9 cellular contexts compared by ENCODE assay signal in the genomic region with DNA sequence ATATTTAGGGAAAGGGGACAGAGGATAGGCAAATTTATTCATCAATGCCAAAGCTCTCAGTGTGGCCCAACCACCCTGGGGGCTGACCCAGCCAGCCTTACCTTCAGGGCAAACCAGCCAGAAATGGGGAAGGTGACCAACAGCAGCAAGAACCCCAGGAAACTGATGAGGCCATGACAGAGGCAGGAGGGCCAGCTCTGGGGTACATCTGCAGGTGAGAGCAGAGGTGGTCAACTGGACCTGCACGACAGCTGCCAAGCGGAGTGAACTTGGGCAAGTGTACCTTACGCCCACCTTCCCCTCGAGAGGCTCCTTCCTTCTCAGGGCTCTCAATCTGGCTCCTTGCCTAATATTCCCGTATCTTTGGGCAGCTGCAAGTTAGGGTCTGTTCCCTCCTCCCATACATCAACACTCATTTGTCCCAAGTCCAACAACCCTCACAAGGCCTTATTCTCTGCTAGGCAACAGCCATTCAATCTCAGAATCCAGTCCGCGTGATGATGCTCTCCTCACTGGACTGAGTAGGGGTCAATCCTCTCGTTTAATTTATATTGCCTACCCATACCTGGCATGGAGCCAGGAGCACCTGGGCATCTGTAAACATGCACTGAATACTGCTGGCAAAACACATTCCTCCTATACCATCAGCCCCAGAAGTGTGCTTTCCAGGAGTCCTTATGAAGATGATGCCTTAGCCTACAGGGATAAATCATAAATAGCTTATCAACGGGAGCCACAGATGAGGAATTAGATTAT. TPM values are rescaled to one million over a fixed set of nuclear protein-coding genes. Genes with fewer than 3 reads are reported as not detected.
DNase-seq lines count a peak whose midpoint lies in the region; ATAC-seq and TF ChIP-seq lines count a peak whose summit lies in the region.
"Had no signal": no experiment of that assay in that cellular context is flagged by ENCODE, and none has a peak within 500 bp of the region (broad histone marks: within the 10 kb centered on the region; RNA-seq: fewer than 3 reads in every experiment).

No MANE protein-coding gene starts in this region.

- TF ChIP-seq CTCF in heart left ventricle (IDR thresholded peaks at IDR 0.05) (no peak), ascending aorta (IDR thresholded peaks at IDR 0.05) (no peak), uterus (IDR thresholded peaks at IDR 0.05) (no peak)

- H3K27ac Mint-ChIP-seq in naive thymus-derived CD4-positive, alpha-beta T cell, result peak overlapping the region in 1 of 9 donors; percentile 33

- POLR2A ChIA-PET in naive thymus-derived CD4-positive, alpha-beta T cell (lab: Charles Lee), result interaction anchor here (1.1 to 1.8 kb wide), 2 partner anchors 14 to 18 kb away, joined by 3 to 4 read pairs; no protein-coding TSS in a partner anchor

- TF ChIP-seq POLR2A in heart left ventricle (IDR thresholded peaks at IDR 0.05), result no peak
- no peak for TF ChIP-seq POLR2A in uterus (IDR thresholded peaks at IDR 0.05)

- CTCF ChIA-PET in naive thymus-derived CD4-positive, alpha-beta T cell (lab: Charles Lee), result interaction anchor here (1.0 kb wide), 1 partner anchor 18 kb away, joined by 4 read pairs; no protein-coding TSS in a partner anchor

- H3K4me1 ChIP-seq in heart left ventricle, result peaks cover 24 to 87% (median 79%) of the 10 kb centered on the region in 12 donors
- peaks cover 13 to 47% of the 10 kb centered on the region in 2 donors for H3K4me1 ChIP-seq in ascending aorta
- peaks cover 20 to 23% of the 10 kb centered on the region in 2 donors for H3K4me1 ChIP-seq in naive thymus-derived CD4-positive, alpha-beta T cell (ENCODE audit: control insufficient read depth in 2 of 2, insufficient read depth in 2 of 2, low read length in 2 of 2)
- H3K4me1 ChIP-seq in uterus, result peaks cover 7 to 9% of the 10 kb centered on the region in 2 donors

- no peak for ATAC-seq in heart left ventricle
- no peak for ATAC-seq in Right ventricle myocardium superior (ENCODE audit: poor library complexity)
- no peak for ATAC-seq in naive thymus-derived CD4-positive, alpha-beta T cell
- ATAC-seq in GM21367 (IDR thresholded peaks at IDR 0.05; ENCODE audit: unreplicated experiment), result no peak
- no peak for ATAC-seq in HG02884 (IDR thresholded peaks at IDR 0.05; ENCODE audit: unreplicated experiment)

- H3K27me3 Mint-ChIP-seq in naive thymus-derived CD4-positive, alpha-beta T cell, result no peaks in the 10 kb centered on the region

- peak overlapping the region in 9 of 12 donors; percentile 60 to 96 (median 90) for H3K4me3 ChIP-seq in heart left ventricle
- H3K4me3 ChIP-seq in ascending aorta, result peak overlapping the region in 1 of 2 donors; percentile 85
- H3K4me3 ChIP-seq in naive thymus-derived CD4-positive, alpha-beta T cell (ENCODE audit: low read length), result no peak overlapping the region
- H3K4me3 ChIP-seq in uterus, result no peak overlapping the region

- H3K36me3 ChIP-seq in heart left ventricle, result peaks cover 0 to 23% (median 10%) of the 10 kb centered on the region in 9 donors
- H3K36me3 ChIP-seq in ascending aorta, result peaks cover 0 to 15% of the 10 kb centered on the region in 2 donors
- peaks cover 0 to 33% (median 3%) of the 10 kb centered on the region in 3 experiments for H3K36me3 ChIP-seq in naive thymus-derived CD4-positive, alpha-beta T cell (ENCODE audit: control insufficient read depth in 2 of 3, insufficient read depth in 3 of 3, low read length in 3 of 3)
- no peaks in the 10 kb centered on the region for H3K36me3 ChIP-seq in uterus

- peaks cover 20 to 66% (median 33%) of the 10 kb centered on the region in 7 donors for H3K4me1 Mint-ChIP-seq in naive thymus-derived CD4-positive, alpha-beta T cell

- H3K27me3 ChIP-seq in heart left ventricle (no peaks in the 10 kb centered on the region), ascending aorta (no peaks in the 10 kb centered on the region), uterus (no peaks in the 10 kb centered on the region)
- H3K27me3 ChIP-seq in naive thymus-derived CD4-positive, alpha-beta T cell (ENCODE audit: control insufficient read depth in 2 of 2, insufficient read depth in 2 of 2, low read length in 2 of 2), result no peaks in the 10 kb centered on the region

- H3K27ac ChIP-seq in heart left ventricle (peak overlapping the region; percentile 90 to 100 (median 95)), ascending aorta (peak overlapping the region; percentile 90), uterus (peak overlapping the region; percentile 77 to 82)
- no peak overlapping the region for H3K27ac ChIP-seq in naive thymus-derived CD4-positive, alpha-beta T cell (ENCODE audit: low read depth, low read length)

- DNase-seq in heart left ventricle (no peak), Right ventricle myocardium superior (no peak), ascending aorta (ENCODE audit: low spot score in 2 of 2) (no peak), uterus (no peak), GM03348 (ENCODE audit: low spot score) (no peak)
- DNase-seq in naive thymus-derived CD4-positive, alpha-beta T cell, result no peak
- DNase-seq: erythroblast had no signal

- intact Hi-C loops in heart left ventricle (cut with DNase I), result loop anchor here in 1 of 10 donors (5.0 kb wide), 1 partner anchor 52 kb away; no protein-coding TSS in a partner anchor
- intact Hi-C loops in Right ventricle myocardium superior (cut with DNase I), result loop anchor here (10.0 kb wide), 1 partner anchor 54 kb away; no protein-coding TSS in a partner anchor
- intact Hi-C loops in ascending aorta (cut with DNase I), result loop anchor here (5.0 kb wide), 2 partner anchors 327 to 472 kb away; partner anchors contain the start of gene UBL7
- intact Hi-C loops in naive thymus-derived CD4-positive, alpha-beta T cell (cut with micrococcal nuclease), result loop anchor here (5.0 to 10.0 kb wide), 8 partner anchors 57 to 1462 kb away; partner anchors contain the start of genes NPTN (in 2 of the 2), ADPGK (in 1 of the 2), ARID3B (in 1 of the 2) and C15orf39 (in 1 of the 2)
- intact Hi-C loops in uterus (cut with DNase I; ENCODE audit: low total_unique reads), result no loop called here

- H3K9me3 ChIP-seq in heart left ventricle, result no peaks in the 10 kb centered on the region
- H3K9me3 ChIP-seq in ascending aorta, result no peaks in the 10 kb centered on the region
- H3K9me3 ChIP-seq in naive thymus-derived CD4-positive, alpha-beta T cell (ENCODE audit: control insufficient read depth in 2 of 3, low read length in 3 of 3), result no peaks in the 10 kb centered on the region
- no peaks in the 10 kb centered on the region for H3K9me3 ChIP-seq in uterus

- WGBS in heart left ventricle, 4 donors, result 65 to 70% (median 69%) methylated on average over 9 of the region's 9 CpGs

- no peaks in the 10 kb centered on the region for H3K9me3 Mint-ChIP-seq in naive thymus-derived CD4-positive, alpha-beta T cell

- H3K36me3 Mint-ChIP-seq in naive thymus-derived CD4-positive, alpha-beta T cell, result peaks cover 0 to 16% (median 11%) of the 10 kb centered on the region in 5 donors

- peak overlapping the region in 9 of 10 donors; percentile 6 to 100 (median 86) for H3K4me3 Mint-ChIP-seq in naive thymus-derived CD4-positive, alpha-beta T cell

RNA-seq across cellular contexts. Expression of gene STOML1, which starts 1.7 kb away (rescaled TPM):
- total RNA-seq in heart left ventricle (10 to 100 TPM; 25.0 to 41.1 (median 27.4) TPM), Right ventricle myocardium superior (26.8 TPM), ascending aorta (15.3 TPM), uterus (10 to 100 TPM in 2 of 4 donors, 1 to 10 TPM in 2; 4.4 to 16.6 (median 8.3) TPM)
- 10 to 100 TPM; 27.7 to 38.9 TPM for polyA plus RNA-seq in heart left ventricle
- 10 to 100 TPM in 3 of 5 experiments, 1 to 10 TPM in 2; 7.5 to 14.5 (median 12.3) TPM for total RNA-seq in naive thymus-derived CD4-positive, alpha-beta T cell
- 10 to 100 TPM; 18.7 to 21.3 TPM for polyA plus RNA-seq in naive thymus-derived CD4-positive, alpha-beta T cell

RNA-seq across cellular contexts. Expression of gene PML, which starts 4.1 kb away (rescaled TPM):
- total RNA-seq in heart left ventricle, result 10 to 100 TPM; 18.4 to 68.7 (median 28.0) TPM
- polyA plus RNA-seq in heart left ventricle, result 10 to 100 TPM; 17.0 to 20.8 TPM
- total RNA-seq in Right ventricle myocardium superior, result 18.2 TPM
- 227 TPM for total RNA-seq in ascending aorta
- 100 to 1,000 TPM in 1 of 5 experiments, 10 to 100 TPM in 4; 42.1 to 113 (median 64.8) TPM for total RNA-seq in naive thymus-derived CD4-positive, alpha-beta T cell
- 10 to 100 TPM; 18.1 to 34.3 TPM for polyA plus RNA-seq in naive thymus-derived CD4-positive, alpha-beta T cell
- total RNA-seq in uterus, result 100 to 1,000 TPM in 2 of 4 donors, 10 to 100 TPM in 2; 39.0 to 118 (median 78.3) TPM

Comparison
In these comparisons a context has a peak if more than half of its experiments do, and no peak if none do; other contexts are left out.
1. H3K4me3 ChIP-seq: peak in heart left ventricle (9 of 12); none in naive thymus-derived CD4-positive, alpha-beta T cell (single experiment) and uterus (0 of 2).